ENCODE assay signal across 22 cellular contexts in the genomic region with DNA sequence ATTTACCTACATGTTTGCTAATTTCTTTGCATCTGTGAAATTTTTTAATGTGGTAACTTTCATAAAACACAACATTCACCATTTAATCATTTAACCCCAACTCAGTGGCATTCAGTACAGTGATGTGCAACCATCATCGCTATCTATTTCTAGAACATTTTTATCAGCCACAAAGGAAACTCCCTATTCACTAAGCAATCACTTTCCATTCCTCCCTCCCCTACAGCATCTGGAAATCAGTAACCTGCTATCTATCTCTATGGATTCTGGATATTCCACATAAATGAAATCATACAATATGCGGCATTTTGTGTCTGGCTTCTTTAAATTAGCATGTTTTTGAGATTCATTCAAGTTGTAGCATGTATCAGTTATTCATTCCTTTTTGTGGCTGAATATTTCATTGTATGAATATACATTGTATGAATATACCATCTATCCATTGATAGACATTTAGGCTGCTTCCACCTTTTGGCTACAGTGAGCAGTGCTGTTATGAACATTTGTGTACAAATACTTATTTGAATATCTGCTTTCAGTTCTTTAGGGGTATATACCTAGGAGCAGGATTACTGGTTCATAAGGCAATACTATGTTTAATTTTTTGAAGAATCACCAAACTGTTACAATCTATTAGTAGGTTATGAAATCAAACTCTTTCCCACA. TPM values are rescaled to one million over a fixed set of nuclear protein-coding genes. Genes with fewer than 3 reads are reported as not detected.
DNase-seq lines count a peak whose midpoint lies in the region; ATAC-seq, FAIRE-seq and TF ChIP-seq lines count a peak whose summit lies in the region.
"Had no signal": no experiment of that assay in that cellular context is flagged by ENCODE, and none has a peak within 500 bp of the region (broad histone marks: within the 10 kb centered on the region; RNA-seq: fewer than 3 reads in every experiment).

No MANE protein-coding gene starts in this region.

- no peak overlapping the region for H3K9ac ChIP-seq in keratinocyte (ENCODE audit: control insufficient read depth, extremely low read depth, insufficient read depth, low read length)
- H3K9ac ChIP-seq: BLaER1 treated with 17β-estradiol and CSF1 and Interleukin-3, amounts not matched to agents 10 nM and 100 nM had no signal

- dilution Hi-C loops in keratinocyte (cut with MboI; ENCODE audit: extremely low pct_ligation_motif_present, low sequenced_read_pairs) = no loop called here

- H3K79me2 ChIP-seq in keratinocyte (ENCODE audit: control insufficient read depth, insufficient read depth, low read length) = no peaks in the 10 kb centered on the region

- no peak for TF ChIP-seq RAD21 in A549 (conservative IDR thresholded peaks at IDR 0.05 in 1 of 2, IDR thresholded peaks at IDR 0.05 in 1 of 2)

- no peak for TF ChIP-seq CTCF in A549 (IDR thresholded peaks at IDR 0.05)
- TF ChIP-seq CTCF in keratinocyte (optimal IDR thresholded peaks at IDR 0.05 in 1 of 3, IDR thresholded peaks at IDR 0.05 in 1 of 3, conservative IDR thresholded peaks at IDR 0.05 in 1 of 3; ENCODE audit: extremely low read depth in 1 of 3, insufficient read depth in 2 of 3, low read length in 3 of 3) = no peak

- H3K27ac ChIP-seq in A549 = no peak overlapping the region
- no peak overlapping the region for H3K27ac ChIP-seq in keratinocyte (ENCODE audit: control insufficient read depth, insufficient read depth, low read length)
- H3K27ac ChIP-seq: 22Rv1; BLaER1 treated with 17β-estradiol and CSF1 and Interleukin-3, amounts not matched to agents 10 nM and 100 nM had no signal

- no peak for TF ChIP-seq POLR2A in A549 (IDR thresholded peaks at IDR 0.05; ENCODE audit: low read length)

- CTCF ChIA-PET in A549 (lab: Yijun Ruan, JAX) = interaction anchor here (1.4 kb wide), 1 partner anchor 59 kb away, joined by 3 read pairs; no protein-coding TSS in a partner anchor

- ATAC-seq in A549 = no peak
- ATAC-seq: GM23338, HCT116 had no signal

- H3K9me3 ChIP-seq in A549 (no peaks in the 10 kb centered on the region), keratinocyte (ENCODE audit: control insufficient read depth, low read depth, low read length) (no peaks in the 10 kb centered on the region)
- H3K9me3 ChIP-seq: BE2C; BLaER1 treated with 17β-estradiol and CSF1 and Interleukin-3, amounts not matched to agents 10 nM and 100 nM had no signal

- no peaks in the 10 kb centered on the region for H3K9me1 ChIP-seq in keratinocyte (ENCODE audit: control insufficient read depth, extremely low read depth, insufficient read depth, low read length)

- H4K20me1 ChIP-seq in keratinocyte (ENCODE audit: control insufficient read depth, extremely low read depth, insufficient read depth, low read length) = no peaks in the 10 kb centered on the region
- H4K20me1 ChIP-seq: BLaER1 treated with 17β-estradiol and CSF1 and Interleukin-3, amounts not matched to agents 10 nM and 100 nM had no signal

- peak; percentile 59 for FAIRE-seq in A549 (lab: Jason Lieb, UNC)
- peak; percentile 34 for FAIRE-seq in keratinocyte (lab: Jason Lieb, UNC)
- FAIRE-seq: GM12891, GM18507 had no signal

- no peak overlapping the region for H3K4me2 ChIP-seq in A549
- H3K4me2 ChIP-seq in keratinocyte (ENCODE audit: control insufficient read depth, extremely low read depth, insufficient read depth, low read depth, low read length) = no peak overlapping the region
- H3K4me2 ChIP-seq: BLaER1 treated with 17β-estradiol and CSF1 and Interleukin-3, amounts not matched to agents 10 nM and 100 nM; GM23338 had no signal

- H3K4me3 ChIP-seq in A549 (no peak overlapping the region), keratinocyte (ENCODE audit: control insufficient read depth in 2 of 3, extremely low read depth in 1 of 3, insufficient read depth in 2 of 3, low read depth in 1 of 3, low read length in 3 of 3) (no peak overlapping the region)
- H3K4me3 ChIP-seq: BLaER1 treated with 17β-estradiol and CSF1 and Interleukin-3, amounts not matched to agents 10 nM and 100 nM; GM23338 had no signal

- TF ChIP-seq EP300 in A549 (IDR thresholded peaks at IDR 0.05) = no peak

- DNase-seq in DMS53 (lab: John Stamatoyannopoulos, UW) (peak; percentile 32), DMS53 treated with DMSO at 0.1 percent for 48 hours (lab: John Stamatoyannopoulos, UW; ENCODE audit: unreplicated experiment) (no peak), A549 (ENCODE audit: low read depth in 1 of 2, low spot score in 1 of 2) (no peak), amniotic epithelial cell (ENCODE audit: low read depth) (peak; percentile 34), keratinocyte (ENCODE audit: low read depth, low spot score) (no peak), NOMO-1 treated with dmso at 0.1 percent for 144 hours (lab: John Stamatoyannopoulos, UW; ENCODE audit: unreplicated experiment) (no peak), activated gamma-delta T cell (lab: John Stamatoyannopoulos, UW) (no peak)
- DNase-seq: ACHN; AML-193; BE2C; CD4-positive, alpha-beta T cell; CD8-positive, alpha-beta memory T cell; DMS79; EL; GDM1; H9 had no signal

- WGBS in A549 (ENCODE audit: missing lambda C conversion rate) = 86% methylated on average over 2 of the region's 2 CpGs

- H2AFZ ChIP-seq in keratinocyte (ENCODE audit: control insufficient read depth, low read length) = no peak overlapping the region
- H2AFZ ChIP-seq: GM23338 had no signal

- no peaks in the 10 kb centered on the region for H3K4me1 ChIP-seq in A549
- peaks cover 18% of the 10 kb centered on the region for H3K4me1 ChIP-seq in keratinocyte (ENCODE audit: control insufficient read depth, extremely low read depth, insufficient read depth, low read length)
- H3K4me1 ChIP-seq: BE2C; BLaER1 treated with 17β-estradiol and CSF1 and Interleukin-3, amounts not matched to agents 10 nM and 100 nM had no signal

- no peaks in the 10 kb centered on the region for H3K27me3 ChIP-seq in keratinocyte (ENCODE audit: control insufficient read depth, extremely low read depth, insufficient read depth, low read length)
- H3K27me3 ChIP-seq: BLaER1 treated with 17β-estradiol and CSF1 and Interleukin-3, amounts not matched to agents 10 nM and 100 nM had no signal

- POLR2A ChIA-PET in A549 (lab: Yijun Ruan, JAX) = no interaction called here

- H3K36me3 ChIP-seq in keratinocyte (ENCODE audit: control insufficient read depth in 2 of 2, extremely low read depth in 1 of 2, insufficient read depth in 2 of 2, low read length in 2 of 2) = no peaks in the 10 kb centered on the region
- H3K36me3 ChIP-seq: BE2C; BLaER1 treated with 17β-estradiol and CSF1 and Interleukin-3, amounts not matched to agents 10 nM and 100 nM had no signal

TF ChIP-seq in A549, 52 proteins besides CTCF, POLR2A, EP300 and RAD21:
- no peak for TF ChIP-seq RARB (CRISPR knock-in tag; IDR thresholded peaks at IDR 0.05)

RNA-seq across cellular contexts. Expression of a gene that starts 19.4 kb away (rescaled TPM):
- polyA plus RNA-seq in A549 (2011; rRNA removed) (21.2 and 28.3 TPM in 2 replicates), A549 (2017; fragmentation: RNase III; extraction: RNeasy Plus Mini Kit Qiagen cat#74134 plus additional on column Dnase treatment) (16.3 to 19.4 TPM (median 18.7 TPM) in 3 replicates), keratinocyte (31.2 to 34.2 TPM (median 32.8 TPM) in 3 replicates)
- 9.4 and 10.4 TPM in 2 replicates for polyA plus RNA-seq in A549 (2012; cell fraction: cytosol; rRNA removed)
- 1.8 and 3.2 TPM in 2 replicates for polyA plus RNA-seq in A549 (2012; cell fraction: nucleus; rRNA removed)
- polyA minus RNA-seq in A549 (2011; rRNA and poly(A)+ RNA removed) = 6.0 and 7.3 TPM in 2 replicates
- 28.2 TPM for polyA plus RNA-seq in keratinocyte (2011; ENCODE audit: low read depth)
- polyA plus RNA-seq in keratinocyte (2011; cell fraction: cytosol; rRNA removed) = 54.2 and 76.9 TPM in 2 replicates
- 55.1 and 64.5 TPM in 2 replicates for polyA plus RNA-seq in keratinocyte (2011; cell fraction: nucleus; rRNA removed)
- polyA plus RNA-seq in keratinocyte (2012; ENCODE audit: low replicate concordance) = 17.2 and 22.0 TPM in 2 replicates
- 1.5 to 16.3 TPM (median 16.1 TPM) in 3 replicates for polyA minus RNA-seq in keratinocyte
- 21.1 TPM for polyA minus RNA-seq in keratinocyte (2011; cell fraction: cytosol; rRNA and poly(A)+ RNA removed)
- 16.4 and 37.9 TPM in 2 replicates for polyA minus RNA-seq in keratinocyte (2011; cell fraction: nucleus; rRNA and poly(A)+ RNA removed)

Comparison
In these comparisons a context has a peak if more than half of its experiments do, and no peak if none do; other contexts are left out.
1. DNase-seq: peak in DMS53 (single experiment) and amniotic epithelial cell (single experiment); none in DMS53 treated with DMSO at 0.1 percent for 48 hours (single experiment), A549 (0 of 2), keratinocyte (single experiment), NOMO-1 treated with dmso at 0.1 percent for 144 hours (single experiment) and activated gamma-delta T cell (single experiment).